In genomic region chr3:40628984-40629383, GRCh38 we compare ENCODE assay signal across 1 cellular context.
TF ChIP-seq lines count a peak whose summit lies in the region.

No MANE protein-coding gene starts in this region.

TF ChIP-seq in HEK293, 187 proteins besides CTCF, POLR2A, EP300 and RAD21:
- TF ChIP-seq PRDM6 (tag by site-specific recombination; IDR thresholded peaks at IDR 0.05) (no peak), ZNF2 (tag by site-specific recombination; IDR thresholded peaks at IDR 0.05) (no peak), ZBTB7A (tag by site-specific recombination; IDR thresholded peaks at IDR 0.05; ENCODE audit: low read depth) (no peak), SETDB1 (IDR thresholded peaks at IDR 0.05; ENCODE audit: insufficient read length, low read length) (peak; percentile 29), ZNF585B (tag by site-specific recombination; IDR thresholded peaks at IDR 0.05) (peak; percentile 86), ZBTB20 (tag by site-specific recombination; IDR thresholded peaks at IDR 0.05) (no peak)
